ENCODE assay signal across 9 cellular contexts in genomic region chr21:43893536-43894205, GRCh38. TPM values are rescaled to one million over a fixed set of nuclear protein-coding genes. Genes with fewer than 3 reads are reported as not detected.
A peak's percentile ranks its signal among the peaks of the same experiment; 100 is the strongest.
DNase-seq lines count a peak whose midpoint lies in the region; ATAC-seq, FAIRE-seq and TF ChIP-seq lines count a peak whose summit lies in the region.
"Had no signal": no experiment of that assay in that cellular context is flagged by ENCODE, and none has a peak within 500 bp of the region (broad histone marks: within the 10 kb centered on the region; RNA-seq: fewer than 3 reads in every experiment).

No MANE protein-coding gene starts in this region.

- no peak for TF ChIP-seq CTCF in pancreas (IDR thresholded peaks at IDR 0.05)

- peak overlapping the region in 1 of 4 donors; percentile 1 for H3K4me3 ChIP-seq in pancreas

- FAIRE-seq in GM12892 (lab: Jason Lieb, UNC), result peak; percentile 86
- no peak for FAIRE-seq in pancreas (lab: Jason Lieb, UNC)

- intact Hi-C loops in pancreas (cut with DNase I), result no loop called here

- no peaks in the 10 kb centered on the region for H3K27me3 ChIP-seq in pancreas

- H3K27ac ChIP-seq in pancreas, result no peak overlapping the region

- H3K9me3 ChIP-seq in pancreas, result no peaks in the 10 kb centered on the region

- no peaks in the 10 kb centered on the region for H3K36me3 ChIP-seq in pancreas

- ATAC-seq in HG02678 (IDR thresholded peaks at IDR 0.05; ENCODE audit: unreplicated experiment) (peak; percentile 56), pancreas (peak in 3 of 4 donors; percentile 12 to 36 (median 30))
- peak; percentile 96 for ATAC-seq in activated naive CD4-positive, alpha-beta T cell treated with anti-CD3 and anti-CD28 coated beads, Interleukin-2, amount 50 U/mL, for 72 hours

- WGBS in pancreas, 2 donors, result 81 to 86% methylated on average over 19 of the region's 19 CpGs

- H3K4me1 ChIP-seq in pancreas, result peaks cover 0 to 7% (median 0%) of the 10 kb centered on the region in 3 donors

- TF ChIP-seq POLR2A in GM12892 (IDR thresholded peaks at IDR 0.05; ENCODE audit: low read depth, low read length), result no peak

- H3K27ac Mint-ChIP-seq in activated naive CD4-positive, alpha-beta T cell treated with anti-CD3 and anti-CD28 coated beads, Interleukin-2, amount 50 U/mL, for 72 hours, result peak overlapping the region; percentile 49 to 94

- no peaks in the 10 kb centered on the region for H3K9me3 Mint-ChIP-seq in activated naive CD4-positive, alpha-beta T cell treated with anti-CD3 and anti-CD28 coated beads, Interleukin-2, amount 50 U/mL, for 72 hours

- DNase-seq in GM12892 (ENCODE audit: insufficient read length), result no peak
- peak in 1 of 2 donors; percentile 39 for DNase-seq in activated naive CD4-positive, alpha-beta T cell treated with anti-CD3 and anti-CD28 coated beads, Interleukin-2, amount 50 U/mL, for 72 hours (ENCODE audit: low spot score in 2 of 2)
- DNase-seq in pancreas, result no peak
- no peak for DNase-seq in HT-29 (ENCODE audit: low spot score)
- DNase-seq in NCI-H146 (lab: John Stamatoyannopoulos, UW), result no peak
- no peak for DNase-seq in cortex of kidney (lab: John Stamatoyannopoulos, UW)
- DNase-seq in SHP77 treated with DMSO at 0.1 percent for 48 hours (lab: John Stamatoyannopoulos, UW), result no peak
- DNase-seq: amniotic stem cell had no signal

- peaks cover 8 to 48% of the 10 kb centered on the region in 2 donors for H3K36me3 Mint-ChIP-seq in activated naive CD4-positive, alpha-beta T cell treated with anti-CD3 and anti-CD28 coated beads, Interleukin-2, amount 50 U/mL, for 72 hours

RNA-seq across cellular contexts. Expression of gene AGPAT3, which starts 28.6 kb away (rescaled TPM):
- polyA plus RNA-seq in GM12892 (2012; ENCODE audit: missing spikeins), result 36.2 TPM
- 100 to 1,000 TPM in 1 of 2 donors, 10 to 100 TPM in 1; 21.2 to 109 TPM for total RNA-seq in activated naive CD4-positive, alpha-beta T cell treated with anti-CD3 and anti-CD28 coated beads, Interleukin-2, amount 50 U/mL, for 72 hours
- total RNA-seq in pancreas, result 10 to 100 TPM; 29.1 to 49.6 (median 32.6) TPM
- polyA plus RNA-seq in pancreas, result 10 to 100 TPM; 13.6 to 18.4 TPM
- total RNA-seq in HT-29 (2014; rRNA removed; shearing (Covaris generic)), result 31.6 and 39.6 TPM in 2 replicates

Comparison
In these comparisons a context has a peak if more than half of its experiments do, and no peak if none do; other contexts are left out.
1. ATAC-seq: peak in every context shown above with its lines; median percentile 96 in activated naive CD4-positive, alpha-beta T cell treated with anti-CD3 and anti-CD28 coated beads, Interleukin-2, amount 50 U/mL, for 72 hours; 56 in HG02678; 30 in pancreas.